ENCODE assay signal across 1 cellular context in genomic region chr16:2953706-2954105, GRCh38.
A peak's percentile ranks its signal among the peaks of the same experiment; 100 is the strongest.
TF ChIP-seq lines count a peak whose summit lies in the region.

No MANE protein-coding gene starts in this region.

TF ChIP-seq in GM12878, 131 proteins besides CTCF, POLR2A, EP300 and RAD21:
- TF ChIP-seq YY1 (IDR thresholded peaks at IDR 0.05; ENCODE audit: low read depth, low read length) = peak; percentile 63
- no peak for TF ChIP-seq IRF3 (IDR thresholded peaks at IDR 0.05)
- no peak for TF ChIP-seq WRNIP1 (IDR thresholded peaks at IDR 0.05; ENCODE audit: borderline replicate concordance, low read depth, low read length)
- TF ChIP-seq NFYA (IDR thresholded peaks at IDR 0.05; ENCODE audit: borderline replicate concordance, low read depth, low read length) = no peak
- TF ChIP-seq, protein P1, sequence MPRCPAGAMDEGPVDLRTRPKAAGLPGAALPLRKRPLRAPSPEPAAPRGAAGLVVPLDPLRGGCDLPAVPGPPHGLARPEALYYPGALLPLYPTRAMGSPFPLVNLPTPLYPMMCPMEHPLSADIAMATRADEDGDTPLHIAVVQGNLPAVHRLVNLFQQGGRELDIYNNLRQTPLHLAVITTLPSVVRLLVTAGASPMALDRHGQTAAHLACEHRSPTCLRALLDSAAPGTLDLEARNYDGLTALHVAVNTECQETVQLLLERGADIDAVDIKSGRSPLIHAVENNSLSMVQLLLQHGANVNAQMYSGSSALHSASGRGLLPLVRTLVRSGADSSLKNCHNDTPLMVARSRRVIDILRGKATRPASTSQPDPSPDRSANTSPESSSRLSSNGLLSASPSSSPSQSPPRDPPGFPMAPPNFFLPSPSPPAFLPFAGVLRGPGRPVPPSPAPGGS (IDR thresholded peaks at IDR 0.05; ENCODE audit: borderline replicate concordance, insufficient read depth, low read depth, low read length, poor library complexity, severe bottlenecking) = no peak
- TF ChIP-seq CHD4 (IDR thresholded peaks at IDR 0.05) = no peak
- TF ChIP-seq ETV6 (conservative IDR thresholded peaks at IDR 0.05 in 1 of 2, IDR thresholded peaks at IDR 0.05 in 1 of 2; ENCODE audit: borderline replicate concordance in 1 of 2, low read depth in 1 of 2) = no peak
- TF ChIP-seq SUZ12 (IDR thresholded peaks at IDR 0.05; ENCODE audit: unreplicated experiment) = no peak
- no peak for TF ChIP-seq NFXL1 (IDR thresholded peaks at IDR 0.05; ENCODE audit: borderline replicate concordance)
- no peak for TF ChIP-seq SMAD1 (IDR thresholded peaks at IDR 0.05; ENCODE audit: low read depth, partially characterized antibody)
- TF ChIP-seq HDGF (IDR thresholded peaks at IDR 0.05) = no peak
- no peak for TF ChIP-seq POLR2AphosphoS2 (IDR thresholded peaks at IDR 0.05; ENCODE audit: low read depth, low read length)
- TF ChIP-seq PAX5 (IDR thresholded peaks at IDR 0.05; ENCODE audit: borderline replicate concordance, low read depth, low read length) = peak; percentile 34; the same call in 1 of the 2 replicates
- TF ChIP-seq MTA3 (IDR thresholded peaks at IDR 0.05; ENCODE audit: borderline replicate concordance, low read length) = no peak
- TF ChIP-seq RUNX3 (IDR thresholded peaks at IDR 0.05; ENCODE audit: low read length) = no peak
- peak; percentile 31 for TF ChIP-seq MEF2B (IDR thresholded peaks at IDR 0.05; ENCODE audit: partially characterized antibody, poor library complexity, severe bottlenecking)
- TF ChIP-seq TAF1 (IDR thresholded peaks at IDR 0.05; ENCODE audit: borderline replicate concordance, low read depth, low read length) = no peak
- no peak for TF ChIP-seq CEBPB (IDR thresholded peaks at IDR 0.05; ENCODE audit: borderline replicate concordance in 1 of 2, low read depth in 2 of 2, low read length in 2 of 2)
- TF ChIP-seq ASH2L (IDR thresholded peaks at IDR 0.05; ENCODE audit: borderline replicate concordance, low read depth) = no peak
- TF ChIP-seq ZBTB40 (IDR thresholded peaks at IDR 0.05; ENCODE audit: borderline replicate concordance) = no peak
- no peak for TF ChIP-seq HCFC1 (IDR thresholded peaks at IDR 0.05; ENCODE audit: low read length)
- TF ChIP-seq MYC (IDR thresholded peaks at IDR 0.05; ENCODE audit: insufficient read depth, insufficient read length, insufficient replicate concordance, low read length, severe bottlenecking) = no peak
- TF ChIP-seq TCF12 (IDR thresholded peaks at IDR 0.05; ENCODE audit: low read depth, low read length) = 0 out of 2 replicates have a peak, but pooled peaks have one; percentile 38
- TF ChIP-seq ATF3 (IDR thresholded peaks at IDR 0.05; ENCODE audit: borderline replicate concordance, extremely low read depth, low read depth, low read length) = no peak
- TF ChIP-seq SRF (IDR thresholded peaks at IDR 0.05; ENCODE audit: low read depth in 2 of 2, low read length in 2 of 2) = no peak
- TF ChIP-seq ATF7 (IDR thresholded peaks at IDR 0.05; ENCODE audit: low read depth) = no peak
- TF ChIP-seq EED (IDR thresholded peaks at IDR 0.05; ENCODE audit: low read depth) = no peak
- TF ChIP-seq, protein P2, sequence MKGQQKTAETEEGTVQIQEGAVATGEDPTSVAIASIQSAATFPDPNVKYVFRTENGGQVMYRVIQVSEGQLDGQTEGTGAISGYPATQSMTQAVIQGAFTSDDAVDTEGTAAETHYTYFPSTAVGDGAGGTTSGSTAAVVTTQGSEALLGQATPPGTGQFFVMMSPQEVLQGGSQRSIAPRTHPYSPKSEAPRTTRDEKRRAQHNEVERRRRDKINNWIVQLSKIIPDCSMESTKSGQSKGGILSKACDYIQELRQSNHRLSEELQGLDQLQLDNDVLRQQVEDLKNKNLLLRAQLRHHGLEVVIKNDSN (IDR thresholded peaks at IDR 0.05; ENCODE audit: borderline replicate concordance, extremely low read length, insufficient read depth, low read depth, low read length) = no peak
